ENCODE assay signal across 24 cellular contexts in the genomic region with DNA sequence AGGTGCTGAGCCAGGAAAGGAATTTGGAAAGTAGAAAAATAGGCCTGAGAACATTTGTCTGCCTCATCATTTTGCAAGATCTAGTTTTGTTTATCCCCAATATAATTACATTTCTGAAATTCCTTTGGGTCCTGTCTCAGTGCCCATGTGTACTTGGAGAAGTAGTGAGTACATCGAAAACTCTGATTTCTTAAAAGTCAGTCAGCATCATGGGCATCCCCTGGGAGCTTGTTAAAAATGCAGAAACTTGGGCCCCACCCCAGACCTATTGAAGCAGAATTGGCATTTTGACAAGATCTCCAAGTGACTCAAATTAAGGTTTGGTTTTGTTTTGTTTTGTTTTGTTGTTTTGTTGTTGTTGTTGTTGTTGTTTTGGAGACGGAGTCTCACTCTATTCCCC.
"Had no signal": no experiment of that assay in that cellular context is flagged by ENCODE, and none has a peak within 500 bp of the region (broad histone marks: within the 10 kb centered on the region; RNA-seq: fewer than 3 reads in every experiment).

No MANE protein-coding gene starts in this region.

- H3K36me3 ChIP-seq: colonic mucosa, esophagus squamous epithelium, left lung, lower lobe of right lung, neural progenitor cell, sigmoid colon, transverse colon had no signal

- H3K4me3 ChIP-seq: colonic mucosa, esophagus squamous epithelium, left lung, lower lobe of right lung, neural progenitor cell, psoas muscle, sigmoid colon, smooth muscle cell, transverse colon had no signal

- H3K9me3 ChIP-seq: colonic mucosa, esophagus squamous epithelium, left lung, lower lobe of right lung, psoas muscle, sigmoid colon, transverse colon had no signal

- H3K27me3 ChIP-seq: colonic mucosa, esophagus squamous epithelium, left lung, neural progenitor cell, sigmoid colon, transverse colon had no signal

- H3K4me1 ChIP-seq: colonic mucosa, left lung, lower lobe of right lung, sigmoid colon had no signal

- H3K9ac ChIP-seq: neural progenitor cell, parathyroid adenoma had no signal

- DNase-seq: activated CD4-positive, alpha-beta T cell treated with anti-CD3 and anti-CD28 coated beads for 4 hours; activated CD4-positive, alpha-beta T cell treated with anti-CD3 and anti-CD28 coated beads, Interleukin-2, amount 50 U/mL, for 4 hours; activated CD4-positive, CD25-positive, alpha-beta regulatory T cell; activated effector memory CD4-positive, alpha-beta T cell treated with anti-CD3 and anti-CD28 coated beads, Interleukin-2, amount 50 U/mL, for 16 hours; activated naive CD4-positive, alpha-beta T cell treated with anti-CD3 and anti-CD28 coated beads for 36 hours; activated naive CD8-positive, alpha-beta T cell treated with anti-CD3 and anti-CD28 coated beads for 36 hours; activated T-cell treated with anti-CD3 and anti-CD28 coated beads for 4 hours; colonic mucosa; effector CD8-positive, alpha-beta T cell; esophagus squamous epithelium; left lung; lower lobe of right lung; mesenchymal stem cell; natural killer cell; occipital lobe; psoas muscle; sigmoid colon; stimulated activated CD4-positive, alpha-beta T cell treated with anti-CD3 and anti-CD28 coated beads, Interleukin-1b, Interleukin-23, amount 100 ng/mL, for 48 hours; stimulated activated naive CD4-positive, alpha-beta T cell; T-helper 1 cell; transverse colon had no signal
